In the genomic region with DNA sequence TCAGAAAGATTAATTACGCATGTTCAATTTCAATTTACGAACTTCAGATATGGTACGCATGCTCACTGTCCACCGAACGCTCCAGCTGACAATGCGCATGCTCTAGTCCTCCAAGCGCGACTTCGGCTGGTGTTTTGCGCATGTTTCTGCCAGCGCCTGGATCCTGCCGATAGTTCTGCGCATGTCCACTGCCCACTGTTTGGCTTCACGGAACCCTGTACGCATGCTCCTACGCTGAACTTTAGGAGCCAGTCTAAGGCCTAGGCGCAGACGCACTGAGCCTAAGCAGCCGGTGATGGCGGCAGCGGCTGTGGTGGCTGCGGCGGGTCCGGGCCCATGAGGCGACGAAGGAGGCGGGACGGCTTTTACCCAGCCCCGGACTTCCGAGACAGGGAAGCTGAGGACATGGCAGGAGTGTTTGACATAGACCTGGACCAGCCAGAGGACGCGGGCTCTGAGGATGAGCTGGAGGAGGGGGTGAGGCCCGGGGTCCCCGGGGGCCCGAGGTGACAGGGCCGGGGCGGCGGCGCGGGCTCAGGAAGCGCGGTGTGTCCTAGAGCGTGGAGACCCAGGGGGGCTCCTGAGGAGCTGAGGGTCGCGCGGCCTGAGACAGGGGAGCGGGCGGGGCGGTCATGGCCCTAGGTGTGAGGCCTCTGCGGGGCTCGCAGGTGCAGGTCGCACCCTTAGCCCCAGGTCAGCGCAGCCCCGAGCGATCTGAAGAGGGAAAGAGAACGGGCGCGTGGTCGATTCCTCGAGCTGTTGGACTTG, we compare ENCODE assay signal across 1 cellular context.
TF ChIP-seq lines count a peak whose summit lies in the region.

TSS of gene RPS6KB1 (plus strand) at position 273 of the 768 bp plus-strand sequence. CDS start at position 337, 64 bp downstream.
TSS of gene TUBD1 (minus strand) at position 95 of the 768 bp plus-strand sequence. CDS start 1,941 bp downstream, outside the sequence.

TF ChIP-seq in K562, 482 proteins besides CTCF, POLR2A, EP300 and RAD21 (continued from another document and continues in another):
- TF ChIP-seq ZNF318 (IDR thresholded peaks at IDR 0.05; ENCODE audit: borderline replicate concordance in 1 of 2, low read depth in 1 of 2) = no peak
- TF ChIP-seq, protein P1, sequence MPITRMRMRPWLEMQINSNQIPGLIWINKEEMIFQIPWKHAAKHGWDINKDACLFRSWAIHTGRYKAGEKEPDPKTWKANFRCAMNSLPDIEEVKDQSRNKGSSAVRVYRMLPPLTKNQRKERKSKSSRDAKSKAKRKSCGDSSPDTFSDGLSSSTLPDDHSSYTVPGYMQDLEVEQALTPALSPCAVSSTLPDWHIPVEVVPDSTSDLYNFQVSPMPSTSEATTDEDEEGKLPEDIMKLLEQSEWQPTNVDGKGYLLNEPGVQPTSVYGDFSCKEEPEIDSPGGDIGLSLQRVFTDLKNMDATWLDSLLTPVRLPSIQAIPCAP (CRISPR knock-in tag; IDR thresholded peaks at IDR 0.05; ENCODE audit: borderline replicate concordance) = no peak
- TF ChIP-seq DMBX1 (CRISPR knock-in tag; IDR thresholded peaks at IDR 0.05; ENCODE audit: borderline replicate concordance) = 0 out of 2 replicates have a peak, but pooled peaks have one; percentile 34
- TF ChIP-seq ID3 (CRISPR knock-in tag; IDR thresholded peaks at IDR 0.05) = no peak
- TF ChIP-seq ID3 (tag; IDR thresholded peaks at IDR 0.05) = 0 out of 2 replicates have a peak, but pooled peaks have one; percentile 29
- 0 out of 2 replicates have a peak, but pooled peaks have one; percentile 51 for TF ChIP-seq GATAD2A (IDR thresholded peaks at IDR 0.05)
- TF ChIP-seq SNRNP70 (optimal IDR thresholded peaks at IDR 0.05; ENCODE audit: low read depth, low read length) = no peak
- TF ChIP-seq NR3C1 (CRISPR knock-in tag; IDR thresholded peaks at IDR 0.05) = no peak
- TF ChIP-seq ZNF830 (CRISPR knock-in tag; IDR thresholded peaks at IDR 0.05) = no peak
- TF ChIP-seq, protein P2, sequence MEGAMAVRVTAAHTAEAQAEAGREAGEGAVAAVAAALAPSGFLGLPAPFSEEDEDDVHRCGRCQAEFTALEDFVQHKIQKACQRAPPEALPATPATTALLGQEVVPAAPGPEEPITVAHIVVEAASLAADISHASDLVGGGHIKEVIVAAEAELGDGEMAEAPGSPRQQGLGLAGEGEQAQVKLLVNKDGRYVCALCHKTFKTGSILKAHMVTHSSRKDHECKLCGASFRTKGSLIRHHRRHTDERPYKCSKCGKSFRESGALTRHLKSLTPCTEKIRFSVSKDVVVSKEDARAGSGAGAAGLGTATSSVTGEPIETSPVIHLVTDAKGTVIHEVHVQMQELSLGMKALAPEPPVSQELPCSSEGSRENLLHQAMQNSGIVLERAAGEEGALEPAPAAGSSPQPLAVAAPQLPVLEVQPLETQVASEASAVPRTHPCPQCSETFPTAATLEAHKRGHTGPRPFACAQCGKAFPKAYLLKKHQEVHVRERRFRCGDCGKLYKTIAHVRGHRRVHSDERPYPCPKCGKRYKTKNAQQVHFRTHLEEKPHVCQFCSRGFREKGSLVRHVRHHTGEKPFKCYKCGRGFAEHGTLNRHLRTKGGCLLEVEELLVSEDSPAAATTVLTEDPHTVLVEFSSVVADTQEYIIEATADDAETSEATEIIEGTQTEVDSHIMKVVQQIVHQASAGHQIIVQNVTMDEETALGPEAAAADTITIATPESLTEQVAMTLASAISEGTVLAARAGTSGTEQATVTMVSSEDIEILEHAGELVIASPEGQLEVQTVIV (CRISPR knock-in tag; IDR thresholded peaks at IDR 0.05; ENCODE audit: borderline replicate concordance) = no peak
- TF ChIP-seq CBX1 (IDR thresholded peaks at IDR 0.05; ENCODE audit: low read depth) = peak; percentile 51; the same call in 1 of the 2 replicates
- TF ChIP-seq LARP7 (IDR thresholded peaks at IDR 0.05) = no peak
- peak; percentile 61; the same call in 1 of the 2 replicates for TF ChIP-seq ZNF431 (CRISPR knock-in tag; IDR thresholded peaks at IDR 0.05)
- TF ChIP-seq ZNF561 (CRISPR knock-in tag; conservative IDR thresholded peaks at IDR 0.05) = no peak
- 0 out of 2 replicates have a peak, but pooled peaks have one; percentile 79 for TF ChIP-seq KAT7 (CRISPR knock-in tag; IDR thresholded peaks at IDR 0.05; ENCODE audit: borderline replicate concordance)
- no peak for TF ChIP-seq SREBF2 (CRISPR knock-in tag; IDR thresholded peaks at IDR 0.05)
- no peak for TF ChIP-seq NCOA2 (IDR thresholded peaks at IDR 0.05; ENCODE audit: partially characterized antibody in 2 of 2)
- no peak for TF ChIP-seq ARNT (IDR thresholded peaks at IDR 0.05)
- no peak for TF ChIP-seq BCL6 (CRISPR knock-in tag; IDR thresholded peaks at IDR 0.05)
- TF ChIP-seq MCM3 (IDR thresholded peaks at IDR 0.05) = no peak
- no peak for TF ChIP-seq NR1H2 (CRISPR knock-in tag; IDR thresholded peaks at IDR 0.05)
- no peak for TF ChIP-seq ZNF224 (CRISPR knock-in tag; IDR thresholded peaks at IDR 0.05)
- no peak for TF ChIP-seq MTA1 (IDR thresholded peaks at IDR 0.05; ENCODE audit: borderline replicate concordance)
- no peak for TF ChIP-seq ZNF12 (CRISPR knock-in tag; IDR thresholded peaks at IDR 0.05)
- no peak for TF ChIP-seq SETDB1 (IDR thresholded peaks at IDR 0.05; ENCODE audit: low read length)
- no peak for TF ChIP-seq MITF (IDR thresholded peaks at IDR 0.05)
- TF ChIP-seq, protein P3, sequence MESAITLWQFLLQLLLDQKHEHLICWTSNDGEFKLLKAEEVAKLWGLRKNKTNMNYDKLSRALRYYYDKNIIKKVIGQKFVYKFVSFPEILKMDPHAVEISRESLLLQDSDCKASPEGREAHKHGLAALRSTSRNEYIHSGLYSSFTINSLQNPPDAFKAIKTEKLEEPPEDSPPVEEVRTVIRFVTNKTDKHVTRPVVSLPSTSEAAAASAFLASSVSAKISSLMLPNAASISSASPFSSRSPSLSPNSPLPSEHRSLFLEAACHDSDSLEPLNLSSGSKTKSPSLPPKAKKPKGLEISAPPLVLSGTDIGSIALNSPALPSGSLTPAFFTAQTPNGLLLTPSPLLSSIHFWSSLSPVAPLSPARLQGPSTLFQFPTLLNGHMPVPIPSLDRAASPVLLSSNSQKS (CRISPR knock-in tag; IDR thresholded peaks at IDR 0.05) = no peak
- TF ChIP-seq PHF8 (IDR thresholded peaks at IDR 0.05; ENCODE audit: borderline replicate concordance, low read length) = peak; percentile 100
- TF ChIP-seq, protein P4, sequence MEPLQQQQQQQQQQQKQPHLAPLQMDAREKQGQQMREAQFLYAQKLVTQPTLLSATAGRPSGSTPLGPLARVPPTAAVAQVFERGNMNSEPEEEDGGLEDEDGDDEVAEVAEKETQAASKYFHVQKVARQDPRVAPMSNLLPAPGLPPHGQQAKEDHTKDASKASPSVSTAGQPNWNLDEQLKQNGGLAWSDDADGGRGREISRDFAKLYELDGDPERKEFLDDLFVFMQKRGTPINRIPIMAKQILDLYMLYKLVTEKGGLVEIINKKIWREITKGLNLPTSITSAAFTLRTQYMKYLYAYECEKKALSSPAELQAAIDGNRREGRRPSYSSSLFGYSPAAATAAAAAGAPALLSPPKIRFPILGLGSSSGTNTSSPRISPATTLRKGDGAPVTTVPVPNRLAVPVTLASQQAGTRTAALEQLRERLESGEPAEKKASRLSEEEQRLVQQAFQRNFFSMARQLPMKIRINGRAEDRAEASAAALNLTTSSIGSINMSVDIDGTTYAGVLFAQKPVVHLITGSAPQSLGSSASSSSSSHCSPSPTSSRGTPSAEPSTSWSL (CRISPR knock-in tag; IDR thresholded peaks at IDR 0.05; ENCODE audit: borderline replicate concordance) = no peak
- TF ChIP-seq CGGBP1 (CRISPR knock-in tag; IDR thresholded peaks at IDR 0.05) = no peak
- TF ChIP-seq FUS (optimal IDR thresholded peaks at IDR 0.05; ENCODE audit: low read depth, low read length) = no peak
- TF ChIP-seq MLLT1 (IDR thresholded peaks at IDR 0.05) = peak in 1 of 2 experiments; percentile 56; a peak in 1 of 4 replicates
- TF ChIP-seq, protein P5, sequence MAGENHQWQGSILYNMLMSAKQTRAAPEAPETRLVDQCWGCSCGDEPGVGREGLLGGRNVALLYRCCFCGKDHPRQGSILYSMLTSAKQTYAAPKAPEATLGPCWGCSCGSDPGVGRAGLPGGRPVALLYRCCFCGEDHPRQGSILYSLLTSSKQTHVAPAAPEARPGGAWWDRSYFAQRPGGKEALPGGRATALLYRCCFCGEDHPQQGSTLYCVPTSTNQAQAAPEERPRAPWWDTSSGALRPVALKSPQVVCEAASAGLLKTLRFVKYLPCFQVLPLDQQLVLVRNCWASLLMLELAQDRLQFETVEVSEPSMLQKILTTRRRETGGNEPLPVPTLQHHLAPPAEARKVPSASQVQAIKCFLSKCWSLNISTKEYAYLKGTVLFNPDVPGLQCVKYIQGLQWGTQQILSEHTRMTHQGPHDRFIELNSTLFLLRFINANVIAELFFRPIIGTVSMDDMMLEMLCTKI (IDR thresholded peaks at IDR 0.05; ENCODE audit: partially characterized antibody) = no peak
- TF ChIP-seq TRIM24 (IDR thresholded peaks at IDR 0.05) = no peak
